8 cellular contexts compared by ENCODE assay signal in the genomic region with DNA sequence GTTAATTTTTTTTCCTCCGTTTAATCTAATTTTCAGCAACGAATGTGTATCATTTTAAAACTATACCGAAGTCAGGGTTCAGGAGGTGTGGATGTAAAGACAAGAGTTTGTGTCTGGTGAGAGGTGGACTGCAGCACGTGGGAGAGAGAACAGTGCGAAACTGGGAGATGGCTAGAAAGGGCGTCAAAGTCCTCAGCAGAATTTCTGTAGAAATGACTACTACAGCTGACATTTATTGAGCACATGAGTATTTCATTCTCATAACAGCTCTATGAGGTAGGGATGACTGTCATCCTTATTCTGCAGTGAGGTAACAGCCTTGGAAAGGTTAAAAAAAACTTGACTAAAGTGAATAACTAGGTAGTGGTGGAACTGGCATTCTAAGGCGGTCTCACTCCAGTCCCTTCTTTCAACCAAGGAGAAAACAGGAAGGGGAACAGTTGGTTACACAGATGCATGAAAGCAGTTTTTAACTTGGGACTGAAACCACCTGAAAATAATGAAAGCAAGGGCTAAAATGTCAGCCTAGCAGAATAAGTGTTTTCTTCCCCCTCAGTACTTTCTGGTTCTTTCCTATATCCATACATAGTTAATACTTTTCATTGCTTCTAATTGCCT. TPM values are rescaled to one million over a fixed set of nuclear protein-coding genes. Genes with fewer than 3 reads are reported as not detected.
DNase-seq lines count a peak whose midpoint lies in the region; ATAC-seq and TF ChIP-seq lines count a peak whose summit lies in the region.

No MANE protein-coding gene starts in this region.

- CTCF ChIA-PET in AG04450 (lab: Charles Lee) = interaction anchor here (0.6 kb wide), 1 partner anchor 98 kb away, joined by 3 read pairs; no protein-coding TSS in a partner anchor

- H3K4me2 ChIP-seq in MM.1S (ENCODE audit: low read depth, low read length) = peak overlapping the region; percentile 79

- H3K79me2 ChIP-seq in MM.1S (ENCODE audit: low read length) = peaks cover 33% of the 10 kb centered on the region

- H2AFZ ChIP-seq in MM.1S (ENCODE audit: low read length) = peak overlapping the region; percentile 42; the same call in 1 of the 2 replicates

- TF ChIP-seq CTCF in AG04450 (IDR thresholded peaks at IDR 0.05; ENCODE audit: low read depth, low read length) (no peak), MM.1S (IDR thresholded peaks at IDR 0.05; ENCODE audit: low read length) (no peak)

- H3K9me3 ChIP-seq in AG04450 (ENCODE audit: control insufficient read depth, insufficient read depth, low read length) (no peaks in the 10 kb centered on the region; the same call in 1 of the 2 replicates), MM.1S (replicated peaks; ENCODE audit: insufficient read depth, low read length) (no peaks in the 10 kb centered on the region)

- H3K4me3 ChIP-seq in AG04450 (ENCODE audit: low read depth, low read length) (peak overlapping the region; percentile 95), MM.1S (ENCODE audit: low read length) (peak overlapping the region; percentile 63)

- no peaks in the 10 kb centered on the region for H4K20me1 ChIP-seq in MM.1S (ENCODE audit: insufficient read depth, low read length)

- H3F3A ChIP-seq in MM.1S (ENCODE audit: insufficient read depth, low read length) = peaks cover 21% of the 10 kb centered on the region

- DNase-seq in AG04450 (ENCODE audit: low read depth, low spot score) (no peak), MM.1S (peak; percentile 70), iris pigment epithelial cell (ENCODE audit: low read depth) (peak; percentile 30), NCI-H187 (lab: John Stamatoyannopoulos, UW) (no peak), NCI-H446 treated with DMSO at 0.1 percent for 48 hours (lab: John Stamatoyannopoulos, UW) (no peak)
- DNase-seq in activated naive CD4-positive, alpha-beta T cell treated with anti-CD3 and anti-CD28 coated beads, Interleukin-2, amount 50 U/mL, for 16 hours = peak; percentile 52
- peak; percentile 43 for DNase-seq in stimulated activated CD4-positive, alpha-beta T cell treated with anti-CD3 and anti-CD28 coated beads, Interleukin-4, amount 100 ng/mL, for 1 hour

- peak; percentile 41 for ATAC-seq in GM18868 (IDR thresholded peaks at IDR 0.05; ENCODE audit: unreplicated experiment)

- peaks cover 21% of the 10 kb centered on the region for H3K4me1 ChIP-seq in MM.1S (ENCODE audit: low read length)

- H3K9me2 ChIP-seq in MM.1S (replicated peaks; ENCODE audit: insufficient read depth, low read length) = no peaks in the 10 kb centered on the region

- no peaks in the 10 kb centered on the region for H3K36me3 ChIP-seq in MM.1S (replicated peaks; ENCODE audit: insufficient read depth, low read length)

- H3K27me3 ChIP-seq in AG04450 (ENCODE audit: control insufficient read depth, insufficient read depth, low read length) = no peaks in the 10 kb centered on the region
- no peaks in the 10 kb centered on the region for H3K27me3 ChIP-seq in MM.1S (replicated peaks; ENCODE audit: insufficient read depth, low read length)

- POLR2A ChIA-PET in AG04450 (lab: Yijun Ruan, JAX) = interaction anchor here (0.6 to 1.0 kb wide), 2 partner anchors 9 to 46 kb away, joined by 6 to 7 read pairs; no protein-coding TSS in a partner anchor

- H3K9ac ChIP-seq in MM.1S (ENCODE audit: low read length) = peak overlapping the region; percentile 74

- H3K27ac ChIP-seq in AG04450 (ENCODE audit: low read depth, low read length) (peak overlapping the region; percentile 35), MM.1S (ENCODE audit: low read length) (peak overlapping the region; percentile 87)

RNA-seq across cellular contexts. Expression of gene AVEN, which starts 0.6 kb away (rescaled TPM):
- 20.6 and 22.2 TPM in 2 replicates for polyA plus RNA-seq in AG04450 (2011; rRNA removed)
- polyA minus RNA-seq in AG04450 (2011; rRNA and poly(A)+ RNA removed) = 5.3 and 7.8 TPM in 2 replicates

Comparison
In these comparisons a context has a peak if more than half of its experiments do, and no peak if none do; other contexts are left out.
1. DNase-seq: peak in MM.1S (single experiment), activated naive CD4-positive, alpha-beta T cell treated with anti-CD3 and anti-CD28 coated beads, Interleukin-2, amount 50 U/mL, for 16 hours (single experiment), iris pigment epithelial cell (single experiment) and stimulated activated CD4-positive, alpha-beta T cell treated with anti-CD3 and anti-CD28 coated beads, Interleukin-4, amount 100 ng/mL, for 1 hour (single experiment); none in AG04450 (single experiment), NCI-H187 (0 of 2) and NCI-H446 treated with DMSO at 0.1 percent for 48 hours (single experiment).